1 cellular context compared by ENCODE assay signal in the genomic region with DNA sequence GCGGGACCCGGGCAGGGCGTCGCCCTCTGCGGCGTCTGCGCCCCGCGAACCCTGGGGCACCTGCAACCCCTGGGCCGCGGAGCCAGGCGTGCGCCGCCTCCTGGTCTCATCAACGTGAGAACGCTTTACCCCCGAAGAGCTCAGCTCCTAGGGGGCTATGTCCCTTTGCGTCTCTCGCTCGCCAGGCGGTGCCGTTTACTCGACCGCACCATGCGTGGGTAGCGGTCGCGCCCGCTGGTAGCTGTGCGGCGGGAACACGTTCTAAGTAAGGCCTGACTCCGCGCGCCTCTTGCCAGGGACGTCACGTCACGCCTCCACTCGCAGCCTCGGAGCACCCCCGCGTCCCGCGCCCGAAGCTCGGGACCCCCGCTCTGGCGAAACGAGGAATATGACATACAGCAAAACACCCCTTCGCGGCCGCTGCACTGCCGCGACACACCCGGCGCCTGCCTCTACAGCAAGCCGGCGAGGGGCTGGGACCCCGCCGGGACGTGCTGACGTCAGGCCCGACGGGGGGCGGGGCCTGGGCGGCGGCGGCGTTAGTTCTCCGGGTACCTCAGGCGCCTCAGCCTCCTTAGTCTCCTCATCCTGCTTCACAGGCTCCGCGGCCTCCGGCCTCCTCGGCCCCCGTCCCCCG.
A peak's percentile ranks its signal among the peaks of the same experiment; 100 is the strongest.
TF ChIP-seq lines count a peak whose summit lies in the region.

A gene with protein sequence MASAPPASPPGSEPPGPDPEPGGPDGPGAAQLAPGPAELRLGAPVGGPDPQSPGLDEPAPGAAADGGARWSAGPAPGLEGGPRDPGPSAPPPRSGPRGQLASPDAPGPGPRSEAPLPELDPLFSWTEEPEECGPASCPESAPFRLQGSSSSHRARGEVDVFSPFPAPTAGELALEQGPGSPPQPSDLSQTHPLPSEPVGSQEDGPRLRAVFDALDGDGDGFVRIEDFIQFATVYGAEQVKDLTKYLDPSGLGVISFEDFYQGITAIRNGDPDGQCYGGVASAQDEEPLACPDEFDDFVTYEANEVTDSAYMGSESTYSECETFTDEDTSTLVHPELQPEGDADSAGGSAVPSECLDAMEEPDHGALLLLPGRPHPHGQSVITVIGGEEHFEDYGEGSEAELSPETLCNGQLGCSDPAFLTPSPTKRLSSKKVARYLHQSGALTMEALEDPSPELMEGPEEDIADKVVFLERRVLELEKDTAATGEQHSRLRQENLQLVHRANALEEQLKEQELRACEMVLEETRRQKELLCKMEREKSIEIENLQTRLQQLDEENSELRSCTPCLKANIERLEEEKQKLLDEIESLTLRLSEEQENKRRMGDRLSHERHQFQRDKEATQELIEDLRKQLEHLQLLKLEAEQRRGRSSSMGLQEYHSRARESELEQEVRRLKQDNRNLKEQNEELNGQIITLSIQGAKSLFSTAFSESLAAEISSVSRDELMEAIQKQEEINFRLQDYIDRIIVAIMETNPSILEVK (plus strand): TSS at position 568 of the 637 bp plus-strand sequence. CDS start 358 bp downstream, outside the sequence.

TF ChIP-seq in HepG2, 621 proteins besides CTCF, POLR2A, EP300 and RAD21 (continued from another document and continues in another):
- TF ChIP-seq, protein P1, sequence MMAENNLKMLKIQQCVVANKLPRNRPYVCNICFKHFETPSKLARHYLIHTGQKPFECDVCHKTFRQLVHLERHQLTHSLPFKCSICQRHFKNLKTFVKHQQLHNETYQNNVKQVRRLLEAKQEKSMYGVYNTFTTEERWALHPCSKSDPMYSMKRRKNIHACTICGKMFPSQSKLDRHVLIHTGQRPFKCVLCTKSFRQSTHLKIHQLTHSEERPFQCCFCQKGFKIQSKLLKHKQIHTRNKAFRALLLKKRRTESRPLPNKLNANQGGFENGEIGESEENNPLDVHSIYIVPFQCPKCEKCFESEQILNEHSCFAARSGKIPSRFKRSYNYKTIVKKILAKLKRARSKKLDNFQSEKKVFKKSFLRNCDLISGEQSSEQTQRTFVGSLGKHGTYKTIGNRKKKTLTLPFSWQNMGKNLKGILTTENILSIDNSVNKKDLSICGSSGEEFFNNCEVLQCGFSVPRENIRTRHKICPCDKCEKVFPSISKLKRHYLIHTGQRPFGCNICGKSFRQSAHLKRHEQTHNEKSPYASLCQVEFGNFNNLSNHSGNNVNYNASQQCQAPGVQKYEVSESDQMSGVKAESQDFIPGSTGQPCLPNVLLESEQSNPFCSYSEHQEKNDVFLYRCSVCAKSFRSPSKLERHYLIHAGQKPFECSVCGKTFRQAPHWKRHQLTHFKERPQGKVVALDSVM (CRISPR knock-in tag; IDR thresholded peaks at IDR 0.05), result peak; percentile 66
- TF ChIP-seq, protein P2, sequence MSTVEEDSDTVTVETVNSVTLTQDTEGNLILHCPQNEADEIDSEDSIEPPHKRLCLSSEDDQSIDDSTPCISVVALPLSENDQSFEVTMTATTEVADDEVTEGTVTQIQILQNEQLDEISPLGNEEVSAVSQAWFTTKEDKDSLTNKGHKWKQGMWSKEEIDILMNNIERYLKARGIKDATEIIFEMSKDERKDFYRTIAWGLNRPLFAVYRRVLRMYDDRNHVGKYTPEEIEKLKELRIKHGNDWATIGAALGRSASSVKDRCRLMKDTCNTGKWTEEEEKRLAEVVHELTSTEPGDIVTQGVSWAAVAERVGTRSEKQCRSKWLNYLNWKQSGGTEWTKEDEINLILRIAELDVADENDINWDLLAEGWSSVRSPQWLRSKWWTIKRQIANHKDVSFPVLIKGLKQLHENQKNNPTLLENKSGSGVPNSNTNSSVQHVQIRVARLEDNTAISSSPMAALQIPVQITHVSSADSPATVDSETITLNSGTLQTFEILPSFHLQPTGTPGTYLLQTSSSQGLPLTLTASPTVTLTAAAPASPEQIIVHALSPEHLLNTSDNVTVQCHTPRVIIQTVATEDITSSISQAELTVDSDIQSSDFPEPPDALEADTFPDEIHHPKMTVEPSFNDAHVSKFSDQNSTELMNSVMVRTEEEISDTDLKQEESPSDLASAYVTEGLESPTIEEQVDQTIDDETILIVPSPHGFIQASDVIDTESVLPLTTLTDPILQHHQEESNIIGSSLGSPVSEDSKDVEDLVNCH (CRISPR knock-in tag; IDR thresholded peaks at IDR 0.05), result 0 out of 2 replicates have a peak, but pooled peaks have one; percentile 33
- TF ChIP-seq ZNF761 (CRISPR knock-in tag; conservative IDR thresholded peaks at IDR 0.05) (peak; percentile 76; the same call in 1 of the 2 replicates), SAP130 (CRISPR knock-in tag; IDR thresholded peaks at IDR 0.05; ENCODE audit: low read depth) (peak; percentile 83), STAT5B (CRISPR knock-in tag; IDR thresholded peaks at IDR 0.05) (no peak), ZNF264 (CRISPR knock-in tag; IDR thresholded peaks at IDR 0.05) (peak; percentile 57; the same call in 1 of the 2 replicates), FIP1L1 (IDR thresholded peaks at IDR 0.05; ENCODE audit: borderline replicate concordance, insufficient read depth, low read depth, low read length) (no peak), TCF7L2 (IDR thresholded peaks at IDR 0.05; ENCODE audit: low read depth, low read length) (no peak), STAG1 (CRISPR knock-in tag; IDR thresholded peaks at IDR 0.05) (peak; percentile 33; the same call in 1 of the 2 replicates), GZF1 (CRISPR knock-in tag; IDR thresholded peaks at IDR 0.05) (peak; percentile 76; the same call in 1 of the 2 replicates), TCF7 (IDR thresholded peaks at IDR 0.05; ENCODE audit: low read depth) (no peak), ZNF354B (CRISPR knock-in tag; IDR thresholded peaks at IDR 0.05) (no peak), MAF1 (CRISPR knock-in tag; IDR thresholded peaks at IDR 0.05; ENCODE audit: borderline replicate concordance) (0 out of 2 replicates have a peak, but pooled peaks have one; percentile 60), YEATS2 (CRISPR knock-in tag; IDR thresholded peaks at IDR 0.05; ENCODE audit: borderline replicate concordance) (peak; percentile 56; the same call in 1 of the 2 replicates), SIN3B (IDR thresholded peaks at IDR 0.05; ENCODE audit: low read length) (no peak), ZFAT (CRISPR knock-in tag; conservative IDR thresholded peaks at IDR 0.05) (0 out of 2 replicates have a peak, but pooled peaks have one; percentile 73), ZNF343 (CRISPR knock-in tag; IDR thresholded peaks at IDR 0.05) (no peak; the same call in 1 of the 2 replicates), ZNF670 (CRISPR knock-in tag; IDR thresholded peaks at IDR 0.05; ENCODE audit: borderline replicate concordance) (peak; percentile 75; the same call in 1 of the 2 replicates), ZNF20 (CRISPR knock-in tag; IDR thresholded peaks at IDR 0.05) (no peak; the same call in 1 of the 2 replicates), ZNF24 (IDR thresholded peaks at IDR 0.05) (no peak), ZNF570 (CRISPR knock-in tag; IDR thresholded peaks at IDR 0.05; ENCODE audit: borderline replicate concordance) (0 out of 2 replicates have a peak, but pooled peaks have one; percentile 43), ZNF441 (CRISPR knock-in tag; IDR thresholded peaks at IDR 0.05; ENCODE audit: borderline replicate concordance) (peak; percentile 33; the same call in 1 of the 2 replicates), PITX1 (CRISPR knock-in tag; IDR thresholded peaks at IDR 0.05) (no peak), SNAPC2 (CRISPR knock-in tag; IDR thresholded peaks at IDR 0.05) (no peak), HDAC2 (CRISPR knock-in tag; IDR thresholded peaks at IDR 0.05) (peak; percentile 45; the same call in 1 of the 2 replicates), ZFP90 (CRISPR knock-in tag; IDR thresholded peaks at IDR 0.05; ENCODE audit: borderline replicate concordance) (peak; percentile 83; the same call in 1 of the 2 replicates), ZNF589 (CRISPR knock-in tag; conservative IDR thresholded peaks at IDR 0.05) (no peak), HMG20A (CRISPR knock-in tag; IDR thresholded peaks at IDR 0.05; ENCODE audit: borderline replicate concordance) (peak; percentile 37; the same call in 1 of the 2 replicates), ZNF772 (CRISPR knock-in tag; IDR thresholded peaks at IDR 0.05) (no peak), JUN (CRISPR knock-in tag; IDR thresholded peaks at IDR 0.05) (no peak), KLF15 (CRISPR knock-in tag; IDR thresholded peaks at IDR 0.05; ENCODE audit: borderline replicate concordance) (no peak; the same call in 1 of the 2 replicates), MED13 (CRISPR knock-in tag; IDR thresholded peaks at IDR 0.05) (0 out of 2 replicates have a peak, but pooled peaks have one; percentile 48), ZNF510 (CRISPR knock-in tag; IDR thresholded peaks at IDR 0.05; ENCODE audit: low read depth) (no peak), RBAK (CRISPR knock-in tag; IDR thresholded peaks at IDR 0.05) (no peak)
- TF ChIP-seq, protein P3, sequence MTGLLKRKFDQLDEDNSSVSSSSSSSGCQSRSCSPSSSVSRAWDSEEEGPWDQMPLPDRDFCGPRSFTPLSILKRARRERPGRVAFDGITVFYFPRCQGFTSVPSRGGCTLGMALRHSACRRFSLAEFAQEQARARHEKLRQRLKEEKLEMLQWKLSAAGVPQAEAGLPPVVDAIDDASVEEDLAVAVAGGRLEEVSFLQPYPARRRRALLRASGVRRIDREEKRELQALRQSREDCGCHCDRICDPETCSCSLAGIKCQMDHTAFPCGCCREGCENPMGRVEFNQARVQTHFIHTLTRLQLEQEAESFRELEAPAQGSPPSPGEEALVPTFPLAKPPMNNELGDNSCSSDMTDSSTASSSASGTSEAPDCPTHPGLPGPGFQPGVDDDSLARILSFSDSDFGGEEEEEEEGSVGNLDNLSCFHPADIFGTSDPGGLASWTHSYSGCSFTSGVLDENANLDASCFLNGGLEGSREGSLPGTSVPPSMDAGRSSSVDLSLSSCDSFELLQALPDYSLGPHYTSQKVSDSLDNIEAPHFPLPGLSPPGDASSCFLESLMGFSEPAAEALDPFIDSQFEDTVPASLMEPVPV (CRISPR knock-in tag; IDR thresholded peaks at IDR 0.05), result no peak
- TF ChIP-seq, protein P4, sequence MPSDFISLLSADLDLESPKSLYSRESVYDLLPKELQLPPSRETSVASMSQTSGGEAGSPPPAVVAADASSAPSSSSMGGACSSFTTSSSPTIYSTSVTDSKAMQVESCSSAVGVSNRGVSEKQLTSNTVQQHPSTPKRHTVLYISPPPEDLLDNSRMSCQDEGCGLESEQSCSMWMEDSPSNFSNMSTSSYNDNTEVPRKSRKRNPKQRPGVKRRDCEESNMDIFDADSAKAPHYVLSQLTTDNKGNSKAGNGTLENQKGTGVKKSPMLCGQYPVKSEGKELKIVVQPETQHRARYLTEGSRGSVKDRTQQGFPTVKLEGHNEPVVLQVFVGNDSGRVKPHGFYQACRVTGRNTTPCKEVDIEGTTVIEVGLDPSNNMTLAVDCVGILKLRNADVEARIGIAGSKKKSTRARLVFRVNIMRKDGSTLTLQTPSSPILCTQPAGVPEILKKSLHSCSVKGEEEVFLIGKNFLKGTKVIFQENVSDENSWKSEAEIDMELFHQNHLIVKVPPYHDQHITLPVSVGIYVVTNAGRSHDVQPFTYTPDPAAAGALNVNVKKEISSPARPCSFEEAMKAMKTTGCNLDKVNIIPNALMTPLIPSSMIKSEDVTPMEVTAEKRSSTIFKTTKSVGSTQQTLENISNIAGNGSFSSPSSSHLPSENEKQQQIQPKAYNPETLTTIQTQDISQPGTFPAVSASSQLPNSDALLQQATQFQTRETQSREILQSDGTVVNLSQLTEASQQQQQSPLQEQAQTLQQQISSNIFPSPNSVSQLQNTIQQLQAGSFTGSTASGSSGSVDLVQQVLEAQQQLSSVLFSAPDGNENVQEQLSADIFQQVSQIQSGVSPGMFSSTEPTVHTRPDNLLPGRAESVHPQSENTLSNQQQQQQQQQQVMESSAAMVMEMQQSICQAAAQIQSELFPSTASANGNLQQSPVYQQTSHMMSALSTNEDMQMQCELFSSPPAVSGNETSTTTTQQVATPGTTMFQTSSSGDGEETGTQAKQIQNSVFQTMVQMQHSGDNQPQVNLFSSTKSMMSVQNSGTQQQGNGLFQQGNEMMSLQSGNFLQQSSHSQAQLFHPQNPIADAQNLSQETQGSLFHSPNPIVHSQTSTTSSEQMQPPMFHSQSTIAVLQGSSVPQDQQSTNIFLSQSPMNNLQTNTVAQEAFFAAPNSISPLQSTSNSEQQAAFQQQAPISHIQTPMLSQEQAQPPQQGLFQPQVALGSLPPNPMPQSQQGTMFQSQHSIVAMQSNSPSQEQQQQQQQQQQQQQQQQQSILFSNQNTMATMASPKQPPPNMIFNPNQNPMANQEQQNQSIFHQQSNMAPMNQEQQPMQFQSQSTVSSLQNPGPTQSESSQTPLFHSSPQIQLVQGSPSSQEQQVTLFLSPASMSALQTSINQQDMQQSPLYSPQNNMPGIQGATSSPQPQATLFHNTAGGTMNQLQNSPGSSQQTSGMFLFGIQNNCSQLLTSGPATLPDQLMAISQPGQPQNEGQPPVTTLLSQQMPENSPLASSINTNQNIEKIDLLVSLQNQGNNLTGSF (CRISPR knock-in tag; IDR thresholded peaks at IDR 0.05), result 0 out of 2 replicates have a peak, but pooled peaks have one; percentile 47
- TF ChIP-seq, protein P5, sequence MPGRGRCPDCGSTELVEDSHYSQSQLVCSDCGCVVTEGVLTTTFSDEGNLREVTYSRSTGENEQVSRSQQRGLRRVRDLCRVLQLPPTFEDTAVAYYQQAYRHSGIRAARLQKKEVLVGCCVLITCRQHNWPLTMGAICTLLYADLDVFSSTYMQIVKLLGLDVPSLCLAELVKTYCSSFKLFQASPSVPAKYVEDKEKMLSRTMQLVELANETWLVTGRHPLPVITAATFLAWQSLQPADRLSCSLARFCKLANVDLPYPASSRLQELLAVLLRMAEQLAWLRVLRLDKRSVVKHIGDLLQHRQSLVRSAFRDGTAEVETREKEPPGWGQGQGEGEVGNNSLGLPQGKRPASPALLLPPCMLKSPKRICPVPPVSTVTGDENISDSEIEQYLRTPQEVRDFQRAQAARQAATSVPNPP (CRISPR knock-in tag; IDR thresholded peaks at IDR 0.05), result no peak
- TF ChIP-seq, protein P6, sequence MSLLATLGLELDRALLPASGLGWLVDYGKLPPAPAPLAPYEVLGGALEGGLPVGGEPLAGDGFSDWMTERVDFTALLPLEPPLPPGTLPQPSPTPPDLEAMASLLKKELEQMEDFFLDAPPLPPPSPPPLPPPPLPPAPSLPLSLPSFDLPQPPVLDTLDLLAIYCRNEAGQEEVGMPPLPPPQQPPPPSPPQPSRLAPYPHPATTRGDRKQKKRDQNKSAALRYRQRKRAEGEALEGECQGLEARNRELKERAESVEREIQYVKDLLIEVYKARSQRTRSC (CRISPR knock-in tag; IDR thresholded peaks at IDR 0.05; ENCODE audit: low read depth), result no peak
- TF ChIP-seq, protein P7, sequence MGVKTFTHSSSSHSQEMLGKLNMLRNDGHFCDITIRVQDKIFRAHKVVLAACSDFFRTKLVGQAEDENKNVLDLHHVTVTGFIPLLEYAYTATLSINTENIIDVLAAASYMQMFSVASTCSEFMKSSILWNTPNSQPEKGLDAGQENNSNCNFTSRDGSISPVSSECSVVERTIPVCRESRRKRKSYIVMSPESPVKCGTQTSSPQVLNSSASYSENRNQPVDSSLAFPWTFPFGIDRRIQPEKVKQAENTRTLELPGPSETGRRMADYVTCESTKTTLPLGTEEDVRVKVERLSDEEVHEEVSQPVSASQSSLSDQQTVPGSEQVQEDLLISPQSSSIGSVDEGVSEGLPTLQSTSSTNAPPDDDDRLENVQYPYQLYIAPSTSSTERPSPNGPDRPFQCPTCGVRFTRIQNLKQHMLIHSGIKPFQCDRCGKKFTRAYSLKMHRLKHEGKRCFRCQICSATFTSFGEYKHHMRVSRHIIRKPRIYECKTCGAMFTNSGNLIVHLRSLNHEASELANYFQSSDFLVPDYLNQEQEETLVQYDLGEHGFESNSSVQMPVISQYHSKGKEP (CRISPR knock-in tag; IDR thresholded peaks at IDR 0.05), result no peak
- TF ChIP-seq, protein P8, sequence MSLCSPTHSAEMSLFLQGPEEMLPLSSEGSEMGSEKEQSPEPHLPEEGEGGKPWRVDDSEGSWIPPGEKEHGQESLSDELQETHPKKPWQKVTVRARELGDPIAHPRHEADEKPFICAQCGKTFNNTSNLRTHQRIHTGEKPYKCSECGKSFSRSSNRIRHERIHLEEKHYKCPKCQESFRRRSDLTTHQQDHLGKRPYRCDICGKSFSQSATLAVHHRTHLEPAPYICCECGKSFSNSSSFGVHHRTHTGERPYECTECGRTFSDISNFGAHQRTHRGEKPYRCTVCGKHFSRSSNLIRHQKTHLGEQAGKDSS (CRISPR knock-in tag; IDR thresholded peaks at IDR 0.05; ENCODE audit: borderline replicate concordance, low read depth), result peak; percentile 92; the same call in 1 of the 2 replicates
